8 cellular contexts compared by ENCODE assay signal in the genomic region with DNA sequence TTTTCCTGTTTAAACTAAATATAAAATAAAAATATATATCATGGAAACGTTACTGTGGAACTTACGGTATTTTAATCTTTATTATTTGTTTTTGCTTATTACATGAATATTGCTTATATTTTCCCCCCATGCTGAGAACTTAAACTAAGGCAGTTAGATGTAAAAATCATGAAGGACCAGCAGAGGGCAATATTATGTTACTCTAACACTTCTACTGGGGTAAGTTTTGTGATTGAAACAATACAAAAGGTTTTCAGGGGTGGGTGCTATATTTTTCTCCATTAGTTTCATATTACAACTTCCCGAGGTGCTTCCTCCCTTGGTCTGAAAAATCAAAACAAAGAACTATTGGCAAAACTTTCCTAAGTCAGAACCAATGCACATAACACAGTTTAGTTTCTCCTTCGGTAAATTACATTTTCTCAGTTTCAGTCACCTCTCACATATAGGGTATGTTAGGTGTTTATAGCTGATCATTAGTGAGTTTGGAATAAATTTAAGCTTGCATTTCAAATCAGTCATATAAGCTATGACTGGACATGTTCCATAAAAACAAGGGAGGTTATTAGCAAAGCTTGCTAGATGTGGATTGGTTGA. TPM values are rescaled to one million over a fixed set of nuclear protein-coding genes. Genes with fewer than 3 reads are reported as not detected.
DNase-seq lines count a peak whose midpoint lies in the region; ATAC-seq, FAIRE-seq and TF ChIP-seq lines count a peak whose summit lies in the region.

No MANE protein-coding gene starts in this region.

- no peak overlapping the region for H3K4me3 ChIP-seq in BJ (ENCODE audit: low read depth, low read length)
- H3K4me3 ChIP-seq in SU-DHL-6 (ENCODE audit: insufficient read depth, low read length, poor library complexity, severe bottlenecking) = no peak overlapping the region

- no peaks in the 10 kb centered on the region for H4K20me1 ChIP-seq in SU-DHL-6 (ENCODE audit: low read depth, low read length)

- H3K9me2 ChIP-seq in SU-DHL-6 (replicated peaks; ENCODE audit: insufficient read depth, low read length) = no peaks in the 10 kb centered on the region

- no peak overlapping the region for H3K4me2 ChIP-seq in SU-DHL-6 (ENCODE audit: low read depth, low read length, poor library complexity, severe bottlenecking)

- TF ChIP-seq CTCF in BJ (IDR thresholded peaks at IDR 0.05; ENCODE audit: insufficient read depth, low read depth, low read length) (peak; percentile 55), SU-DHL-6 (IDR thresholded peaks at IDR 0.05; ENCODE audit: insufficient read depth, low read length, poor library complexity, severe bottlenecking) (peak; percentile 41)

- H2AFZ ChIP-seq in SU-DHL-6 (ENCODE audit: low read depth, low read length, severe bottlenecking) = no peak overlapping the region

- POLR2A ChIA-PET in BJ (lab: Charles Lee) = no interaction called here

- no peaks in the 10 kb centered on the region for H3K27me3 ChIP-seq in BJ (ENCODE audit: control insufficient read depth, insufficient read depth, low read length)
- H3K27me3 ChIP-seq in SU-DHL-6 (ENCODE audit: low read length) = no peaks in the 10 kb centered on the region

- peak; percentile 59 for ATAC-seq in GM18907 (IDR thresholded peaks at IDR 0.05; ENCODE audit: unreplicated experiment)

- no peaks in the 10 kb centered on the region for H3K79me2 ChIP-seq in SU-DHL-6 (ENCODE audit: insufficient read depth, low read length)

- peak; percentile 67 for FAIRE-seq in frontal cortex (lab: Jason Lieb, UNC)

- H3K36me3 ChIP-seq in BJ (ENCODE audit: control insufficient read depth, insufficient read depth, low read length) (no peaks in the 10 kb centered on the region), SU-DHL-6 (ENCODE audit: low read length) (no peaks in the 10 kb centered on the region)

- peaks cover 8% of the 10 kb centered on the region; the same call in 1 of the 2 replicates for H3F3A ChIP-seq in SU-DHL-6 (ENCODE audit: insufficient read depth)

- CTCF ChIA-PET in BJ (lab: Yijun Ruan, JAX) = interaction anchor here (0.6 to 1.4 kb wide), 10 partner anchors 11 to 1699 kb away, joined by 3 to 5 read pairs (median 4); no protein-coding TSS in a partner anchor

- H3K9ac ChIP-seq in SU-DHL-6 (ENCODE audit: low read length) = no peak overlapping the region

- no peaks in the 10 kb centered on the region for H3K9me3 ChIP-seq in SU-DHL-6 (ENCODE audit: insufficient read depth, low read length)

- no peak for DNase-seq in BJ (ENCODE audit: low read depth)
- peak; percentile 26 for DNase-seq in MV-4-11 (lab: John Stamatoyannopoulos, UW)
- no peak for DNase-seq in frontal cortex (ENCODE audit: low spot score in 2 of 2)
- peak; percentile 23 for DNase-seq in stromal cell of bone marrow (ENCODE audit: low read depth)
- no peak for DNase-seq in NK-92 treated with Interleukin-12 subunit alpha and Interleukin-12 subunit beta, amount 100 ng/mL, for 24 hours (lab: John Stamatoyannopoulos, UW)
- no peak for DNase-seq in effector CD4-positive, alpha-beta T cell

- no peak overlapping the region for H3K27ac ChIP-seq in SU-DHL-6 (ENCODE audit: low read depth, low read length)

RNA-seq across cellular contexts. Expression of a gene that starts 54.8 kb away (rescaled TPM):
- 2.8 and 3.6 TPM in 2 replicates for polyA plus RNA-seq in BJ (2011; rRNA removed)
- polyA minus RNA-seq in BJ (2011; rRNA and poly(A)+ RNA removed) = 21.4 and 24.9 TPM in 2 replicates
- total RNA-seq in frontal cortex = 22.0 TPM

Comparison
In these comparisons a context has a peak if more than half of its experiments do, and no peak if none do; other contexts are left out.
1. DNase-seq: peak in MV-4-11 (single experiment) and stromal cell of bone marrow (single experiment); none in BJ (single experiment), frontal cortex (0 of 2), NK-92 treated with Interleukin-12 subunit alpha and Interleukin-12 subunit beta, amount 100 ng/mL, for 24 hours (single experiment) and effector CD4-positive, alpha-beta T cell (single experiment).